21 cellular contexts compared by ENCODE assay signal in the genomic region with DNA sequence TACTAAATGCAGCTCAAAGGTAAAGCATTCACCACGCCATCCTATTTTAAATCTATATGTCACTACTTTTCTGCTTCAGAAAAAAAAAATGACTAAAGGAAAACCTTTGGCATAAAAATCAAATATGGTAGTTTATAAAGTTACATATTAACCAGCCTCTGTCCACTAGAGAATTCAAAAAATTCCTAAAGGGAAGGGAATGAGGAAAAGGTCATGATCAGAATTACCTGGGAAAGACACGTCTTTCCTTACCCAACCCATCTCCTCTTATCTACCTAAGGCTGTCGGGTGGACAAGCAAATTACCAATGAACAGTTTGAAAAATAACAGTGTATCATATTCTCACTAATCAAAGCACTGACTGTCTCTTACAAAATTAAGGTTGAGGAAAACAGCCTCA.
DNase-seq lines count a peak whose midpoint lies in the region; ATAC-seq, FAIRE-seq and TF ChIP-seq lines count a peak whose summit lies in the region.
"Had no signal": no experiment of that assay in that cellular context is flagged by ENCODE, and none has a peak within 500 bp of the region (broad histone marks: within the 10 kb centered on the region; RNA-seq: fewer than 3 reads in every experiment).

No MANE protein-coding gene starts in this region.

- in situ Hi-C loops in ACHN (cut with HindIII; ENCODE audit: low pct_ligation_motif_present, low pct_unique_long_range_greater_than_20kb, low sequenced_read_pairs), result no loop called here

- no peaks in the 10 kb centered on the region for H4K20me1 ChIP-seq in hepatocyte (ENCODE audit: insufficient read depth, poor library complexity, severe bottlenecking)

- no peak overlapping the region for H3K9ac ChIP-seq in muscle layer of colon (ENCODE audit: low read length)

- no peak for FAIRE-seq in GM12892 (lab: Jason Lieb, UNC)
- FAIRE-seq: GM12878, K562 had no signal

- peak; percentile 61 for DNase-seq in ACHN
- peak; percentile 31 for DNase-seq in HuH-7 (ENCODE audit: low spot score)
- no peak for DNase-seq in hepatocyte (ENCODE audit: low spot score)
- no peak for DNase-seq in GM12892 (ENCODE audit: insufficient read length)
- DNase-seq: 8988T, DMS79 treated with DMSO at 0.1 percent for 48 hours, GOT3, HCEC 1CT, MM.1S, NCI-H1048, NCI-H1417 treated with DMSO at 0.1 percent for 48 hours, NCI-H187, NCI-H510A, NCI-H748 treated with DMSO at 0.1 percent for 48 hours, T-cell had no signal

- peaks cover 15% of the 10 kb centered on the region for H3K4me1 ChIP-seq in hepatocyte (ENCODE audit: insufficient read depth)
- peaks cover 26% of the 10 kb centered on the region for H3K4me1 ChIP-seq in muscle layer of colon (ENCODE audit: insufficient read depth, low read length)

- H3K4me3 ChIP-seq in hepatocyte (no peak overlapping the region), muscle layer of colon (ENCODE audit: low read depth in 1 of 2, low read length in 2 of 2) (peak overlapping the region in 1 of 2 donors; percentile 20)
- H3K4me3 ChIP-seq: GM12878, K562 had no signal

- TF ChIP-seq POLR2A in GM12892 (IDR thresholded peaks at IDR 0.05; ENCODE audit: low read depth, low read length), result no peak

- H3K27ac ChIP-seq in hepatocyte, result no peak overlapping the region
- H3K27ac ChIP-seq in muscle layer of colon (ENCODE audit: low read depth, low read length), result peak overlapping the region; percentile 66

- H2AFZ ChIP-seq in hepatocyte, result no peak overlapping the region

- H3K79me2 ChIP-seq in hepatocyte, result no peaks in the 10 kb centered on the region

- H3K36me3 ChIP-seq in hepatocyte (replicated peaks; ENCODE audit: insufficient read depth, low read depth) (no peaks in the 10 kb centered on the region), muscle layer of colon (ENCODE audit: insufficient read depth, low read length) (no peaks in the 10 kb centered on the region)

- no peak for ATAC-seq in GM19395 (IDR thresholded peaks at IDR 0.05; ENCODE audit: unreplicated experiment)
- ATAC-seq in HG02642 (IDR thresholded peaks at IDR 0.05; ENCODE audit: poor library complexity, unreplicated experiment), result no peak
- ATAC-seq in HG02885 (IDR thresholded peaks at IDR 0.05; ENCODE audit: poor library complexity, unreplicated experiment), result no peak
- ATAC-seq: GM12878, K562, T-cell had no signal

- H3K27me3 ChIP-seq in hepatocyte (no peaks in the 10 kb centered on the region), muscle layer of colon (ENCODE audit: control insufficient read depth in 1 of 2, insufficient read depth in 2 of 2, low read length in 2 of 2) (no peaks in the 10 kb centered on the region)

- TF ChIP-seq CTCF in hepatocyte (IDR thresholded peaks at IDR 0.05; ENCODE audit: poor library complexity), result no peak

- no peaks in the 10 kb centered on the region for H3K9me3 ChIP-seq in hepatocyte (ENCODE audit: low read depth)
- H3K9me3 ChIP-seq in muscle layer of colon (ENCODE audit: low read length), result no peaks in the 10 kb centered on the region

- peak overlapping the region; percentile 31 for H3K4me2 ChIP-seq in hepatocyte

- no peaks in the 10 kb centered on the region for H3K9me2 ChIP-seq in hepatocyte (replicated peaks; ENCODE audit: insufficient read depth)

- WGBS in hepatocyte (ENCODE audit: low lambda C conversion rate, missing lambda C conversion rate), result 55% methylated on average over 3 of the region's 3 CpGs

Comparison
In these comparisons a context has a peak if more than half of its experiments do, and no peak if none do; other contexts are left out.
1. DNase-seq: peak in ACHN (single experiment) and HuH-7 (single experiment); none in hepatocyte (single experiment) and GM12892 (single experiment).